ENCODE assay signal across 8 cellular contexts in the genomic region with DNA sequence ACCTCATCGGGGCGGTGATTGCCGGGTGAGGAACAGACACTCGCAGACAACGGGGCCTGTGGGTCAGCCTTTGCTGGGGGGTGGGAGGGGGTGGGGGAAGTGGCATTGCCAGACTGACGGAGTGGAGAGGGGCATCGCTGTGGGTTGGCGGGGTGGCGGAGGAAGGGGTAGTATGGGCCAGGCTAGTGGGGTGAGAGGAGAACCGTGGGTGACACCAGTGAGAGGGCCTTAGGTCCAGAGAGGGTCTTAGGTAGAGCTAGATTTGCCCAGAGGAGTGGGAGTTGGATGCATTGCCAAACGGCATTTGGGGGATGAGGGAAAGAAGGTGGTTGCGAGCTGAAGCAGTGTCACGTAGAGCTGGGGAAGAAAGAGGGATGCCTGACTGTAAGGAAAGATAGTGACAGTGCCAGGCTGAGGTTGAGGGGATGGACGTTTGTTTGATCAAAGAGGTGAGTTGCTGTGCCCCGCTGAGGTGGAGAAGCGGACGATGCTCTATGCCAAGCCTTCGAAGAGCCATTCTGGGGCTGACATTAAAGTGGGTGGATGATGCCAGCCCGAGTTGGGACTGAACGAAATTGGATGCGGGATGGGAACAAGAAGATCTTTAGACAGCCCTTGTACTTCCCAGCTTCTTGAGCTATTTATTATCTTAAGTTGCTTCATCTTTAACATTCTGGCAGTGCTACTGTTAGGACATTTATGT. TPM values are rescaled to one million over a fixed set of nuclear protein-coding genes. Genes with fewer than 3 reads are reported as not detected.
A peak's percentile ranks its signal among the peaks of the same experiment; 100 is the strongest.
DNase-seq lines count a peak whose midpoint lies in the region; ATAC-seq, FAIRE-seq and TF ChIP-seq lines count a peak whose summit lies in the region.

No MANE protein-coding gene starts in this region.

- CTCF ChIA-PET in Panc1 (lab: Charles Lee), result interaction anchor here (0.9 to 1.2 kb wide), 3 partner anchors 30 to 46 kb away, joined by 3 to 4 read pairs (median 3); no protein-coding TSS in a partner anchor

- TF ChIP-seq EP300 in ovary (IDR thresholded peaks at IDR 0.05), result no peak

- no peak for TF ChIP-seq CTCF in Panc1 (IDR thresholded peaks at IDR 0.05)
- no peak for TF ChIP-seq CTCF in epithelial cell of esophagus (IDR thresholded peaks at IDR 0.05; ENCODE audit: insufficient read depth, low read depth, low read length, missing control alignments)
- no peak for TF ChIP-seq CTCF in ovary (IDR thresholded peaks at IDR 0.05)

- H3K4me1 ChIP-seq in Panc1 (ENCODE audit: control insufficient read depth, insufficient read depth, low read length) (peaks cover 15% of the 10 kb centered on the region), ovary (ENCODE audit: insufficient read depth) (peaks cover 6% of the 10 kb centered on the region)

- peak; percentile 1 for DNase-seq in ELR (ENCODE audit: low read depth)
- no peak for DNase-seq in Panc1 (ENCODE audit: low read depth, low spot score)
- no peak for DNase-seq in epithelial cell of esophagus (ENCODE audit: low read depth)
- DNase-seq in ovary, result no peak
- DNase-seq in RCC 7860 (ENCODE audit: low spot score), result no peak

- in situ Hi-C loops in Panc1 (cut with HindIII; ENCODE audit: low pct_unique_long_range_greater_than_20kb, low sequenced_read_pairs), result no loop called here

- H3K27ac ChIP-seq in Panc1 (ENCODE audit: low read length) (peak overlapping the region; percentile 81), ovary (peak overlapping the region; percentile 71 to 85)

- H3K9me3 ChIP-seq in Panc1 (ENCODE audit: control insufficient read depth, insufficient read depth, low read depth, low read length), result no peaks in the 10 kb centered on the region
- no peaks in the 10 kb centered on the region for H3K9me3 ChIP-seq in ovary

- H3K4me3 ChIP-seq in Panc1 (ENCODE audit: low read depth in 2 of 2, low read length in 2 of 2) (peak overlapping the region; percentile 87 to 94), epithelial cell of esophagus (ENCODE audit: low read length) (peak overlapping the region; percentile 83), ovary (peak overlapping the region; percentile 90)

- H3K27me3 ChIP-seq in Panc1 (ENCODE audit: control insufficient read depth, insufficient read depth, low read length) (no peaks in the 10 kb centered on the region), ovary (no peaks in the 10 kb centered on the region)

- TF ChIP-seq POLR2A in ovary (IDR thresholded peaks at IDR 0.05), result no peak

- ATAC-seq in Panc1 (no peak), GM21717 (IDR thresholded peaks at IDR 0.05; ENCODE audit: unreplicated experiment) (no peak), GM21367 (IDR thresholded peaks at IDR 0.05; ENCODE audit: unreplicated experiment) (no peak), HG03025 (IDR thresholded peaks at IDR 0.05; ENCODE audit: low FRiP score, unreplicated experiment) (no peak)

- WGBS in ovary, 3 donors, result 6 to 9% (median 7%) methylated on average over 21 of the region's 21 CpGs

- FAIRE-seq in RCC 7860 (lab: Jason Lieb, UNC), result no peak

- H3K36me3 ChIP-seq in Panc1 (ENCODE audit: control insufficient read depth, insufficient read depth, low read length) (peaks cover 46% of the 10 kb centered on the region), ovary (no peaks in the 10 kb centered on the region)

- intact Hi-C loops in Panc1 (cut with micrococcal nuclease; ENCODE audit: unreplicated experiment), result no loop called here
- intact Hi-C loops in ovary (cut with DNase I), result loop anchor here in 1 of 4 donors (10.0 kb wide), 1 partner anchor 466 kb away; the partner anchor contains the start of gene ETV5

- BruUV-seq in Panc1 (replicated peaks; lab: Mats Ljungman, UMichigan), result TSS peak; percentile 81

- POLR2A ChIA-PET in Panc1 (lab: Charles Lee), result interaction anchor here (1.3 kb wide), 1 partner anchor 213 kb away, joined by 10 read pairs; the partner anchor contains the start of gene EIF4A2

RNA-seq across cellular contexts. Expression of gene DNAJB11, which starts 0.6 kb away (rescaled TPM):
- total RNA-seq in Panc1 (2021; ENCODE audit: unreplicated experiment), result 87.9 TPM
- 81.7 TPM for polyA plus RNA-seq in Panc1 (2012; ENCODE audit: insufficient read length)
- total RNA-seq in ovary, result 10 to 100 TPM; 17.7 to 33.4 (median 22.3) TPM
- polyA plus RNA-seq in ovary, result 10 to 100 TPM; 23.8 to 38.2 TPM

RNA-seq across cellular contexts. Expression of gene TBCCD1, which starts 4.0 kb away (rescaled TPM):
- total RNA-seq in Panc1 (2021; ENCODE audit: unreplicated experiment), result 14.5 TPM
- 8.3 TPM for polyA plus RNA-seq in Panc1 (2012; ENCODE audit: insufficient read length)
- 10 to 100 TPM in 5 of 7 donors, 1 to 10 TPM in 2; 8.8 to 12.4 (median 10.6) TPM for total RNA-seq in ovary
- polyA plus RNA-seq in ovary, result 10 to 100 TPM in 1 of 2 donors, 1 to 10 TPM in 1; 6.9 to 11.1 TPM

RNA-seq across cellular contexts. Expression of gene CRYGS, which starts 26.9 kb away (rescaled TPM):
- total RNA-seq in Panc1 (2021; ENCODE audit: unreplicated experiment), result 2.8 TPM
- 0.98 TPM for polyA plus RNA-seq in Panc1 (2012; ENCODE audit: insufficient read length)
- 1 to 10 TPM; 1.2 to 3.3 (median 2.2) TPM for total RNA-seq in ovary
- 1 to 10 TPM; 1.6 to 2.4 TPM for polyA plus RNA-seq in ovary

RNA-seq across cellular contexts. Expression of gene AHSG, which starts 41.8 kb away (rescaled TPM):
- total RNA-seq in Panc1 (2021; ENCODE audit: unreplicated experiment) (0.85 TPM), ovary (1 to 10 TPM in 1 of 7 donors, under 1 TPM in 1, not detected in 5; 0.25 to 1.7 TPM)
- not detected for polyA plus RNA-seq in Panc1 (2012; ENCODE audit: insufficient read length)
- polyA plus RNA-seq in ovary, result not detected
